In genomic region chr4:153788419-153789276, GRCh38 we compare ENCODE assay signal across 9 cellular contexts. TPM values are rescaled to one million over a fixed set of nuclear protein-coding genes. Genes with fewer than 3 reads are reported as not detected.
A peak's percentile ranks its signal among the peaks of the same experiment; 100 is the strongest.
DNase-seq lines count a peak whose midpoint lies in the region; ATAC-seq, FAIRE-seq and TF ChIP-seq lines count a peak whose summit lies in the region.
"Had no signal": no experiment of that assay in that cellular context is flagged by ENCODE, and none has a peak within 500 bp of the region (broad histone marks: within the 10 kb centered on the region; RNA-seq: fewer than 3 reads in every experiment).

A gene with protein sequence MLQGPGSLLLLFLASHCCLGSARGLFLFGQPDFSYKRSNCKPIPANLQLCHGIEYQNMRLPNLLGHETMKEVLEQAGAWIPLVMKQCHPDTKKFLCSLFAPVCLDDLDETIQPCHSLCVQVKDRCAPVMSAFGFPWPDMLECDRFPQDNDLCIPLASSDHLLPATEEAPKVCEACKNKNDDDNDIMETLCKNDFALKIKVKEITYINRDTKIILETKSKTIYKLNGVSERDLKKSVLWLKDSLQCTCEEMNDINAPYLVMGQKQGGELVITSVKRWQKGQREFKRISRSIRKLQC (minus strand): TSS chr4:153789083. CDS start chr4:153788835, 248 bp downstream.

- H3K9ac ChIP-seq in MM.1S (ENCODE audit: low read length): no peak within 1 kb of the TSS

- H3K4me3 Mint-ChIP-seq in CD4-positive, CD25-positive, alpha-beta regulatory T cell: peak within 1 kb of the TSS; percentile 59 to 76 (median 64)
- peak within 1 kb of the TSS; percentile 75 for H3K4me3 Mint-ChIP-seq in osteocyte (ENCODE audit: unreplicated experiment)

- H3K36me3 Mint-ChIP-seq in CD4-positive, CD25-positive, alpha-beta regulatory T cell: peaks cover 4% of the 10 kb centered on the region
- H3K36me3 Mint-ChIP-seq in osteocyte (ENCODE audit: unreplicated experiment): peaks cover 10% of the 10 kb centered on the region

- H3K36me3 ChIP-seq in CD4-positive, CD25-positive, alpha-beta regulatory T cell (ENCODE audit: control insufficient read depth, insufficient read depth, low read length): no peaks in the 10 kb centered on the region
- H3K36me3 ChIP-seq in MG63: no peaks in the 10 kb centered on the region
- H3K36me3 ChIP-seq in MM.1S (replicated peaks; ENCODE audit: insufficient read depth, low read length): no peaks in the 10 kb centered on the region

- no peak within 1 kb of the TSS for H3K27ac ChIP-seq in CD4-positive, CD25-positive, alpha-beta regulatory T cell (ENCODE audit: insufficient read depth, low read length, poor library complexity, severe bottlenecking)
- no peak within 1 kb of the TSS for H3K27ac ChIP-seq in MM.1S (ENCODE audit: low read length)

- FAIRE-seq in frontal cortex (lab: Jason Lieb, UNC): no peak
- FAIRE-seq: GM18507 had no signal

- H3K4me1 Mint-ChIP-seq in CD4-positive, CD25-positive, alpha-beta regulatory T cell: peaks cover 5 to 50% (median 19%) of the 10 kb centered on the region in 4 donors
- peaks cover 42% of the 10 kb centered on the region for H3K4me1 Mint-ChIP-seq in osteocyte (ENCODE audit: unreplicated experiment)

- H4K20me1 ChIP-seq in MM.1S (ENCODE audit: insufficient read depth, low read length): no peaks in the 10 kb centered on the region

- no peaks in the 10 kb centered on the region for H3K9me2 ChIP-seq in MM.1S (replicated peaks; ENCODE audit: insufficient read depth, low read length)

- no peaks in the 10 kb centered on the region for H3K79me2 ChIP-seq in MM.1S (ENCODE audit: low read length)

- H3K4me1 ChIP-seq in CD4-positive, CD25-positive, alpha-beta regulatory T cell (ENCODE audit: control insufficient read depth, insufficient read depth, low read length, poor library complexity, severe bottlenecking): peaks cover 40% of the 10 kb centered on the region
- H3K4me1 ChIP-seq in MM.1S (ENCODE audit: low read length): no peaks in the 10 kb centered on the region

- no peak within 1 kb of the TSS for H3K4me3 ChIP-seq in CD4-positive, CD25-positive, alpha-beta regulatory T cell (ENCODE audit: low read depth, low read length)
- H3K4me3 ChIP-seq in MG63 (no peak within 1 kb of the TSS), MM.1S (ENCODE audit: low read length) (no peak within 1 kb of the TSS)

- peak in 1 of 3 donors; percentile 7 for DNase-seq in CD4-positive, CD25-positive, alpha-beta regulatory T cell
- DNase-seq in NOMO-1 treated with DMSO at 0.1 percent for 48 hours (lab: John Stamatoyannopoulos, UW; ENCODE audit: unreplicated experiment) (peak; percentile 39), frontal cortex (ENCODE audit: low spot score in 2 of 2) (peak; percentile 27 to 41), osteocyte (ENCODE audit: extremely low spot score, unreplicated experiment) (no peak), MG63 (no peak), HCEC 1CT (no peak), MM.1S (no peak)
- DNase-seq in NK-92 treated with Interleukin-12 subunit alpha and Interleukin-12 subunit beta, amount 100 ng/mL, for 24 hours (lab: John Stamatoyannopoulos, UW): no peak

- H3K27me3 Mint-ChIP-seq in CD4-positive, CD25-positive, alpha-beta regulatory T cell: peaks cover 88% of the 10 kb centered on the region
- peaks cover 81% of the 10 kb centered on the region for H3K27me3 Mint-ChIP-seq in osteocyte (ENCODE audit: unreplicated experiment)

- no peak for ATAC-seq in CD4-positive, CD25-positive, alpha-beta regulatory T cell (ENCODE audit: low read depth in 2 of 2)

- H3K27me3 ChIP-seq in CD4-positive, CD25-positive, alpha-beta regulatory T cell (ENCODE audit: control insufficient read depth, insufficient read depth, low read length): peaks cover 35% of the 10 kb centered on the region
- H3K27me3 ChIP-seq in MG63 (peaks cover 30% of the 10 kb centered on the region), MM.1S (replicated peaks; ENCODE audit: insufficient read depth, low read length) (peaks cover 8% of the 10 kb centered on the region; the same call in 1 of the 2 replicates)

- no peak for TF ChIP-seq CTCF in osteocyte (IDR thresholded peaks at IDR 0.05)
- TF ChIP-seq CTCF in MM.1S (IDR thresholded peaks at IDR 0.05; ENCODE audit: low read length): no peak

- H2AFZ ChIP-seq in MM.1S (ENCODE audit: low read length): no peak within 1 kb of the TSS

- H3F3A ChIP-seq in MM.1S (ENCODE audit: insufficient read depth, low read length): no peaks in the 10 kb centered on the region

- H3K27ac Mint-ChIP-seq in CD4-positive, CD25-positive, alpha-beta regulatory T cell: no peak within 1 kb of the TSS
- H3K27ac Mint-ChIP-seq in osteocyte (ENCODE audit: unreplicated experiment): peak within 1 kb of the TSS; percentile 66

- H3K9me3 Mint-ChIP-seq in CD4-positive, CD25-positive, alpha-beta regulatory T cell: peaks cover 0 to 5% (median 0%) of the 10 kb centered on the region in 7 donors
- no peaks in the 10 kb centered on the region for H3K9me3 Mint-ChIP-seq in osteocyte (ENCODE audit: unreplicated experiment)

- H3K9me3 ChIP-seq in CD4-positive, CD25-positive, alpha-beta regulatory T cell (ENCODE audit: control insufficient read depth in 2 of 2, low read length in 2 of 2): no peaks in the 10 kb centered on the region
- no peaks in the 10 kb centered on the region for H3K9me3 ChIP-seq in MG63
- H3K9me3 ChIP-seq in MM.1S (replicated peaks; ENCODE audit: insufficient read depth, low read length): no peaks in the 10 kb centered on the region

- no peak within 1 kb of the TSS for H3K4me2 ChIP-seq in MM.1S (ENCODE audit: low read depth, low read length)

RNA-seq across cellular contexts. Expression of the gene that starts here (rescaled TPM):
- not detected for total RNA-seq in CD4-positive, CD25-positive, alpha-beta regulatory T cell
- not detected for polyA plus RNA-seq in CD4-positive, CD25-positive, alpha-beta regulatory T cell
- total RNA-seq in frontal cortex (0.82 TPM), osteocyte (87.7 and 102 TPM in 2 replicates)
- 0.52 TPM in 1 of 2 replicates, not detected in the other for total RNA-seq in MG63 (2014; rRNA removed; shearing (Covaris generic); ENCODE audit: low replicate concordance)

Comparison
In these comparisons a context has a peak if more than half of its experiments do, and no peak if none do; other contexts are left out.
1. RNA of the gene that starts here (total RNA-seq): 87.7 to 102 TPM in osteocyte; 0.82 TPM in frontal cortex (single experiment), not detected in CD4-positive, CD25-positive, alpha-beta regulatory T cell (single experiment) and 0.52 TPM in MG63; every median in the first group is over 10 times any median in the second.
2. Peak in DNase-seq in frontal cortex; RNA of the gene not detected or under 1 TPM.